In genomic region chr2:217223222-217223930, GRCh38 we compare ENCODE assay signal across 8 cellular contexts.
A peak's percentile ranks its signal among the peaks of the same experiment; 100 is the strongest.
DNase-seq lines count a peak whose midpoint lies in the region; ATAC-seq and TF ChIP-seq lines count a peak whose summit lies in the region.

No MANE protein-coding gene starts in this region.

- no peaks in the 10 kb centered on the region for H3K36me3 ChIP-seq in thoracic aorta

- CTCF ChIA-PET in activated CD4-positive, alpha-beta memory T cell treated with anti-CD3 and anti-CD28 coated beads for 36 hours (lab: Charles Lee): interaction anchor here (0.7 kb wide), 1 partner anchor 1183 kb away, joined by 3 read pairs; no protein-coding TSS in a partner anchor

- peaks cover 9% of the 10 kb centered on the region for H3K27me3 Mint-ChIP-seq in activated CD4-positive, alpha-beta memory T cell treated with anti-CD3 and anti-CD28 coated beads for 36 hours

- peak overlapping the region; percentile 62 for H3K27ac Mint-ChIP-seq in activated CD4-positive, alpha-beta memory T cell treated with anti-CD3 and anti-CD28 coated beads for 36 hours

- no peak overlapping the region for H3K4me3 Mint-ChIP-seq in activated CD4-positive, alpha-beta memory T cell treated with anti-CD3 and anti-CD28 coated beads for 36 hours

- DNase-seq in Daoy (ENCODE audit: low read depth) (peak; percentile 80), right cardiac atrium (peak in 1 of 3 donors; percentile 39), thoracic aorta (ENCODE audit: low spot score) (peak; percentile 28), OCI-M2 (lab: John Stamatoyannopoulos, UW; ENCODE audit: unreplicated experiment) (no peak), D341Med (ENCODE audit: low spot score) (no peak)
- DNase-seq in activated CD4-positive, alpha-beta memory T cell treated with anti-CD3 and anti-CD28 coated beads for 36 hours: peak; percentile 77

- H3K4me3 ChIP-seq in right cardiac atrium (ENCODE audit: low read length) (no peak overlapping the region), thoracic aorta (no peak overlapping the region)

- H3K9me3 Mint-ChIP-seq in activated CD4-positive, alpha-beta memory T cell treated with anti-CD3 and anti-CD28 coated beads for 36 hours: peaks cover 3% of the 10 kb centered on the region

- no peak for TF ChIP-seq CTCF in thoracic aorta (IDR thresholded peaks at IDR 0.05)

- peaks cover 19% of the 10 kb centered on the region for H3K4me1 Mint-ChIP-seq in activated CD4-positive, alpha-beta memory T cell treated with anti-CD3 and anti-CD28 coated beads for 36 hours (ENCODE audit: low read depth)

- peak; percentile 68 for ATAC-seq in GM19468 (IDR thresholded peaks at IDR 0.05; ENCODE audit: extremely low read depth, unreplicated experiment)
- peak; percentile 71 for ATAC-seq in HG03521 (IDR thresholded peaks at IDR 0.05; ENCODE audit: unreplicated experiment)
- peak; percentile 43 to 91 for ATAC-seq in right cardiac atrium
- ATAC-seq in thoracic aorta (ENCODE audit: insufficient number of reproducible peaks, low FRiP score, low read depth): peak; percentile 82

- H3K27me3 ChIP-seq in right cardiac atrium (ENCODE audit: control insufficient read depth, insufficient read depth) (no peaks in the 10 kb centered on the region), thoracic aorta (replicated peaks; ENCODE audit: insufficient read depth) (no peaks in the 10 kb centered on the region)

- H3K27ac ChIP-seq in right cardiac atrium (ENCODE audit: low read length): no peak overlapping the region
- peak overlapping the region; percentile 46 to 68 for H3K27ac ChIP-seq in thoracic aorta

- no peaks in the 10 kb centered on the region for H3K9me3 ChIP-seq in right cardiac atrium (ENCODE audit: control insufficient read depth, low read length)
- H3K9me3 ChIP-seq in thoracic aorta: no peaks in the 10 kb centered on the region

- POLR2A ChIA-PET in activated CD4-positive, alpha-beta memory T cell treated with anti-CD3 and anti-CD28 coated beads for 36 hours (lab: Charles Lee): no interaction called here

- H3K4me1 ChIP-seq in right cardiac atrium (ENCODE audit: control insufficient read depth, insufficient read depth, low read length) (peaks cover 6% of the 10 kb centered on the region), thoracic aorta (ENCODE audit: control insufficient read depth in 1 of 2, low read depth in 2 of 2) (peaks cover 28 to 54% of the 10 kb centered on the region in 2 donors)

- peaks cover 1% of the 10 kb centered on the region for H3K36me3 Mint-ChIP-seq in activated CD4-positive, alpha-beta memory T cell treated with anti-CD3 and anti-CD28 coated beads for 36 hours

- WGBS in right cardiac atrium: 70% methylated on average over 8 of the region's 8 CpGs

- intact Hi-C loops in activated CD4-positive, alpha-beta memory T cell treated with anti-CD3 and anti-CD28 coated beads for 36 hours (cut with micrococcal nuclease): loop anchor here (1.0 to 5.0 kb wide), 6 partner anchors 61 to 1016 kb away; no protein-coding TSS in a partner anchor
- intact Hi-C loops in right cardiac atrium (cut with DNase I): no loop called here

Comparison
In these comparisons a context has a peak if more than half of its experiments do, and no peak if none do; other contexts are left out.
1. DNase-seq: peak in Daoy (single experiment), activated CD4-positive, alpha-beta memory T cell treated with anti-CD3 and anti-CD28 coated beads for 36 hours (single experiment) and thoracic aorta (single experiment); none in OCI-M2 (single experiment) and D341Med (single experiment).
2. Peak in every context shown above with its lines, with median percentiles within 50 percentile points of each other: ATAC-seq.